8 cellular contexts compared by ENCODE assay signal in the genomic region with DNA sequence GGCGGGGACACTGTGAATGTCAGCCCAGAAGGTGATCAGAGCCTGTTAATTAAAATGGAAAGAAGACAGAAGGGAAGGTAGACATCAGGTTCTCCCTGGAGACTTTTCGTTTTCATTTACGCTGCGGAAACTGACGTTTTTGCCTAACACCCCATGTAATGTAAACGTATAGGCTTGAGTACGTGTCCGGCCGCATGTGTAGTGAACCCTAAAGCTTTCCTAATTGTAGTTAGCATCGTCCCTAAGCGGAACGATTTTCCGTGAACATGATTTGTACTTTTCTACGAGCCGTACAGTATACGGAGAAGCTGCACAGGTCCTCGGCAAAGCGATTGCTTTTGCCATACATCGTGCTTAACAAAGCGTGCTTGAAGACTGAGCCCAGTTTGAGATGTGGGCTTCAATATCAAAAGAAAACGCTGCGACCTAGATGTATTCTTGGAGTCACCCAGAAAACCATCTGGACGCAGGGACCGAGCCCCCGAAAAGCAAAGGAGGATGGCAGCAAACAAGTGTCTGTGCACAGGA. TPM values are rescaled to one million over a fixed set of nuclear protein-coding genes. Genes with fewer than 3 reads are reported as not detected.
DNase-seq lines count a peak whose midpoint lies in the region; ATAC-seq and TF ChIP-seq lines count a peak whose summit lies in the region.

No MANE protein-coding gene starts in this region.

- peak overlapping the region; percentile 89 for H3K4me3 Mint-ChIP-seq in Caco-2 (ENCODE audit: unreplicated experiment)

- under 1% methylated on average over 25 of the region's 25 CpGs for WGBS in prostate gland

- H3K4me1 Mint-ChIP-seq in Caco-2 (ENCODE audit: low read depth, unreplicated experiment), result no peaks in the 10 kb centered on the region

- peak overlapping the region; percentile 68 for H2AFZ ChIP-seq in OCI-LY3 (ENCODE audit: low read depth, low read length)

- H3K36me3 Mint-ChIP-seq in Caco-2 (ENCODE audit: insufficient read depth, unreplicated experiment), result peaks cover 9% of the 10 kb centered on the region

- no peaks in the 10 kb centered on the region for H3K4me1 ChIP-seq in Caco-2
- peaks cover 14% of the 10 kb centered on the region for H3K4me1 ChIP-seq in OCI-LY3 (ENCODE audit: low read length)
- H3K4me1 ChIP-seq in prostate gland (replicated peaks), result peaks cover 2% of the 10 kb centered on the region

- H3K27me3 ChIP-seq in Caco-2 (replicated peaks; ENCODE audit: control insufficient read depth, insufficient read depth, low read length) (no peaks in the 10 kb centered on the region), OCI-LY3 (ENCODE audit: low read depth, low read length) (no peaks in the 10 kb centered on the region), prostate gland (replicated peaks; ENCODE audit: insufficient read depth) (no peaks in the 10 kb centered on the region)

- POLR2A ChIA-PET in Caco-2 (lab: Charles Lee), result no interaction called here

- no peaks in the 10 kb centered on the region for H3K9me3 Mint-ChIP-seq in Caco-2 (ENCODE audit: unreplicated experiment)

- H3K27ac Mint-ChIP-seq in Caco-2 (ENCODE audit: unreplicated experiment), result peak overlapping the region; percentile 72

- peak overlapping the region; percentile 83 for H3K9ac ChIP-seq in OCI-LY3 (ENCODE audit: low read length)

- H3K36me3 ChIP-seq in Caco-2 (ENCODE audit: control insufficient read depth, insufficient read depth, low read length) (no peaks in the 10 kb centered on the region), OCI-LY3 (replicated peaks; ENCODE audit: low read depth, low read length) (peaks cover 14% of the 10 kb centered on the region), prostate gland (no peaks in the 10 kb centered on the region)

- intact Hi-C loops in Caco-2 (cut with micrococcal nuclease; ENCODE audit: unreplicated experiment), result loop anchor here (5.0 kb wide), 1 partner anchor 44 kb away; no protein-coding TSS in a partner anchor
- intact Hi-C loops in prostate gland (cut with DNase I), result loop anchor here (5.0 kb wide), 2 partner anchors 144 to 349 kb away; a partner anchor contains a TSS

- no peak for TF ChIP-seq CTCF in Caco-2 (IDR thresholded peaks at IDR 0.05; ENCODE audit: insufficient read depth in 1 of 2, low read depth in 1 of 2, low read length in 1 of 2, severe bottlenecking in 1 of 2, unreplicated experiment in 1 of 2)
- TF ChIP-seq CTCF in OCI-LY3 (IDR thresholded peaks at IDR 0.05; ENCODE audit: low read depth, low read length), result no peak
- no peak for TF ChIP-seq CTCF in prostate gland (IDR thresholded peaks at IDR 0.05)

- peaks cover 11% of the 10 kb centered on the region for H4K20me1 ChIP-seq in OCI-LY3 (ENCODE audit: insufficient read depth, low read length)

- peak; percentile 2 for ATAC-seq in GM21576 (IDR thresholded peaks at IDR 0.05; ENCODE audit: unreplicated experiment)
- ATAC-seq in HG03469 (IDR thresholded peaks at IDR 0.05; ENCODE audit: unreplicated experiment), result no peak

- CTCF ChIA-PET in Caco-2 (lab: Charles Lee), result no interaction called here

- H3K79me2 ChIP-seq in OCI-LY3 (ENCODE audit: low read length), result peaks cover 52% of the 10 kb centered on the region

- no peaks in the 10 kb centered on the region for H3K9me3 ChIP-seq in Caco-2
- H3K9me3 ChIP-seq in OCI-LY3 (ENCODE audit: insufficient read depth, low read length), result no peaks in the 10 kb centered on the region
- no peaks in the 10 kb centered on the region for H3K9me3 ChIP-seq in prostate gland

- peak overlapping the region; percentile 75 for H3K4me2 ChIP-seq in OCI-LY3 (ENCODE audit: low read length)

- DNase-seq in Caco-2 (no peak), epithelial cell of prostate (ENCODE audit: low read depth, low spot score) (no peak), prostate gland (ENCODE audit: low spot score) (no peak), NCI-H345 treated with DMSO at 0.1 percent for 48 hours (lab: John Stamatoyannopoulos, UW; ENCODE audit: unreplicated experiment) (no peak), SIG-M5 treated with dmso at 0.1 percent for 504 hours (lab: John Stamatoyannopoulos, UW; ENCODE audit: unreplicated experiment) (no peak)

- no peak for TF ChIP-seq POLR2A in prostate gland (IDR thresholded peaks at IDR 0.05)

- H3K4me3 ChIP-seq in Caco-2 (ENCODE audit: low read depth, low read length) (peak overlapping the region; percentile 59), OCI-LY3 (ENCODE audit: low read length) (peak overlapping the region; percentile 79), prostate gland (peak overlapping the region; percentile 56)

- TSS peak; percentile 71 for BruUV-seq in Caco-2 (replicated peaks; lab: Mats Ljungman, UMichigan)

- no peaks in the 10 kb centered on the region for H3K27me3 Mint-ChIP-seq in Caco-2 (ENCODE audit: insufficient read depth, unreplicated experiment)

- H3K27ac ChIP-seq in OCI-LY3 (ENCODE audit: low read length), result peak overlapping the region; percentile 43
- peak overlapping the region; percentile 37 for H3K27ac ChIP-seq in epithelial cell of prostate
- H3K27ac ChIP-seq in prostate gland, result peak overlapping the region; percentile 40 to 88

RNA-seq across cellular contexts. Expression of a gene that starts 0.3 kb away (rescaled TPM):
- total RNA-seq in Caco-2 (2022), result 15.6 and 21.0 TPM in 2 replicates
- 10 to 100 TPM; 27.6 to 33.1 TPM for total RNA-seq in prostate gland

RNA-seq across cellular contexts. Expression of a gene that starts 1.0 kb away (rescaled TPM):
- total RNA-seq in Caco-2 (2022) (0.29 TPM in 1 of 2 replicates, not detected in the other), prostate gland (1 to 10 TPM; 4.2 to 7.8 TPM)
